ENCODE assay signal across 1 cellular context in genomic region chr11:66878554-66878953, GRCh38.
A peak's percentile ranks its signal among the peaks of the same experiment; 100 is the strongest.
TF ChIP-seq lines count a peak whose summit lies in the region.

No MANE protein-coding gene starts in this region.

TF ChIP-seq in IMR-90, 13 proteins besides CTCF, POLR2A, EP300 and RAD21:
- TF ChIP-seq ELK1 (IDR thresholded peaks at IDR 0.05; ENCODE audit: borderline replicate concordance, low read depth, low read length): no peak
- TF ChIP-seq BHLHE40 (IDR thresholded peaks at IDR 0.05; ENCODE audit: low read depth, low read length): peak; percentile 53; the same call in 1 of the 2 replicates
